9 cellular contexts compared by ENCODE assay signal in the genomic region with DNA sequence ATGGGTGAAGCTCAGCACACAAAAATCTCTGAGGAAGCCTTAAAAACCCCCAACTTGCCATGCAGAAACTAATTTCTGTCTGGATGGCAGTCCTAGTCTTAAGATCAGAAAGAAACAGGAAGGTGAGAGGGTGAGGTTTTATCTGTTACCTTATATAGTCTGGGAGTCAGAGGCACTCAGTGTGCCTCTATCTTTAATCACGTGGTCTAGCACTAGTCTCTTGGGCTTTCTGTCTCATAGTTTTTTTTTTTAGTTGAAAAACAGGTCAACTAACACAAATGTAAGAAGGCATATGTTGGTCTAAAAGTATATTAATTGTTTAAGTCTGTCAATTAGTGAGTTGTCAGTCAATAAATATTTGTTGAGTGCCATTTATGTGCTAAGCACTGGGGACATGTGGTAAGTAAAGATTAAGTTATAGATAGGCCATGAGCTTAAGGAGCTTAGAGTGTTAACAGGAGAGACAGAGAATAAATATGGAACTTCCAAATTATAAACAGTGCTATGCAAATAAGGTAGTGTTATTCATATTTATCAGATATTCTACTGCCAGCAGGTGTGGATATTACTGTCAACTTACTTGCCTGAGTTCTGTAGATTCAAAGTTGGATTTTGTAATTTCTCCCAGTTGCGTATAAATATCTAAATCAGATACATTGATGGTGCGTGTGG. TPM values are rescaled to one million over a fixed set of nuclear protein-coding genes. Genes with fewer than 3 reads are reported as not detected.
DNase-seq lines count a peak whose midpoint lies in the region; ATAC-seq, FAIRE-seq and TF ChIP-seq lines count a peak whose summit lies in the region.
"Had no signal": no experiment of that assay in that cellular context is flagged by ENCODE, and none has a peak within 500 bp of the region (broad histone marks: within the 10 kb centered on the region; RNA-seq: fewer than 3 reads in every experiment).

No MANE protein-coding gene starts in this region.

- no peak overlapping the region for H3K27ac ChIP-seq in body of pancreas

- peaks cover 0 to 3% of the 10 kb centered on the region in 2 donors for H3K27me3 ChIP-seq in body of pancreas

- TF ChIP-seq CTCF in body of pancreas (IDR thresholded peaks at IDR 0.05), result no peak

- intact Hi-C loops in Right ventricle myocardium superior (cut with DNase I) (no loop called here), body of pancreas (cut with DNase I) (no loop called here)

- H3K27me3 Mint-ChIP-seq in activated naive CD4-positive, alpha-beta T cell treated with anti-CD3 and anti-CD28 coated beads, Interleukin-2, amount 50 U/mL, for 24 hours, result no peaks in the 10 kb centered on the region

- no peaks in the 10 kb centered on the region for H3K36me3 ChIP-seq in body of pancreas (replicated peaks in 1 of 2; ENCODE audit: insufficient read depth in 1 of 2, low read depth in 2 of 2)

- WGBS in body of pancreas, 2 donors, result 55 to 70% methylated on average over 3 of the region's 3 CpGs

- no peak for TF ChIP-seq POLR2A in body of pancreas (IDR thresholded peaks at IDR 0.05)

- no peak for DNase-seq in activated naive CD4-positive, alpha-beta T cell treated with Interleukin-2 at 50 U/mL for 16 hours
- DNase-seq in SIG-M5 (lab: John Stamatoyannopoulos, UW) (peak; percentile 1), Right ventricle myocardium superior (no peak), body of pancreas (no peak), frontal cortex (ENCODE audit: low spot score in 2 of 2) (no peak)
- no peak for DNase-seq in effector CD8-positive, alpha-beta T cell (lab: John Stamatoyannopoulos, UW)

- H3K4me1 Mint-ChIP-seq in activated naive CD4-positive, alpha-beta T cell treated with anti-CD3 and anti-CD28 coated beads, Interleukin-2, amount 50 U/mL, for 24 hours, result peaks cover 37% of the 10 kb centered on the region

- no peak for FAIRE-seq in frontal cortex (lab: Jason Lieb, UNC)

- peak overlapping the region; percentile 36 for H3K4me3 Mint-ChIP-seq in activated naive CD4-positive, alpha-beta T cell treated with anti-CD3 and anti-CD28 coated beads, Interleukin-2, amount 50 U/mL, for 24 hours

- no peaks in the 10 kb centered on the region for H3K9me3 ChIP-seq in body of pancreas

- no peaks in the 10 kb centered on the region for H3K36me3 Mint-ChIP-seq in activated naive CD4-positive, alpha-beta T cell treated with anti-CD3 and anti-CD28 coated beads, Interleukin-2, amount 50 U/mL, for 24 hours

- H3K27ac Mint-ChIP-seq in activated naive CD4-positive, alpha-beta T cell treated with anti-CD3 and anti-CD28 coated beads, Interleukin-2, amount 50 U/mL, for 24 hours, result peak overlapping the region; percentile 80

- no peaks in the 10 kb centered on the region for H3K9me3 Mint-ChIP-seq in activated naive CD4-positive, alpha-beta T cell treated with anti-CD3 and anti-CD28 coated beads, Interleukin-2, amount 50 U/mL, for 24 hours

- H3K4me1 ChIP-seq in body of pancreas, result no peaks in the 10 kb centered on the region

- H3K4me3 ChIP-seq in body of pancreas, result no peak overlapping the region
- H3K4me3 ChIP-seq: lung had no signal

- peak; percentile 69 for ATAC-seq in HG02970 (IDR thresholded peaks at IDR 0.05; ENCODE audit: low FRiP score, unreplicated experiment)
- ATAC-seq in Right ventricle myocardium superior (ENCODE audit: poor library complexity), result no peak
- ATAC-seq in body of pancreas, result no peak

RNA-seq across cellular contexts. Expression of a gene that starts 6.9 kb away (rescaled TPM):
- total RNA-seq in Right ventricle myocardium superior, result 28.8 TPM
- 10 to 100 TPM in 1 of 2 donors, 1 to 10 TPM in 1; 3.6 to 11.2 TPM for total RNA-seq in body of pancreas
- total RNA-seq in frontal cortex, result 10.6 TPM
